Comparison of ENCODE assay signal across 10 cellular contexts in genomic region chr7:74290590-74290950, GRCh38. TPM values are rescaled to one million over a fixed set of nuclear protein-coding genes. Genes with fewer than 3 reads are reported as not detected.
DNase-seq lines count a peak whose midpoint lies in the region; ATAC-seq and TF ChIP-seq lines count a peak whose summit lies in the region.
"Had no signal": no experiment of that assay in that cellular context is flagged by ENCODE, and none has a peak within 500 bp of the region (broad histone marks: within the 10 kb centered on the region; RNA-seq: fewer than 3 reads in every experiment).

No MANE protein-coding gene starts in this region.

- WGBS in suprapubic skin = 5% methylated on average over 8 of the region's 9 CpGs

- peak overlapping the region; percentile 81 for H3K27ac ChIP-seq in suprapubic skin

- no peaks in the 10 kb centered on the region for H3K9me3 Mint-ChIP-seq in activated CD4-positive, alpha-beta T cell treated with anti-CD3 and anti-CD28 coated beads, Interleukin-2, amount 10 ng/mL, durations not matched to agents 24 days and 14 days
- H3K9me3 Mint-ChIP-seq in activated naive CD8-positive, alpha-beta T cell treated with anti-CD3 and anti-CD28 coated beads, Interleukin-2, amount 10 ng/mL, durations not matched to agents 7 days and 5 days = no peaks in the 10 kb centered on the region

- no peak for TF ChIP-seq POLR2A in suprapubic skin (IDR thresholded peaks at IDR 0.05)

- intact Hi-C loops in activated CD4-positive, alpha-beta T cell treated with anti-CD3 and anti-CD28 coated beads, Interleukin-2, amount 10 ng/mL, durations not matched to agents 24 days and 14 days (cut with micrococcal nuclease) = loop anchor here (1.0 kb wide), 1 partner anchor 36 kb away; the partner anchor contains the start of gene RFC2

- H3K9me3 ChIP-seq in suprapubic skin = no peaks in the 10 kb centered on the region

- no peaks in the 10 kb centered on the region for H3K36me3 Mint-ChIP-seq in activated CD4-positive, alpha-beta T cell treated with anti-CD3 and anti-CD28 coated beads, Interleukin-2, amount 10 ng/mL, durations not matched to agents 24 days and 14 days (ENCODE audit: low read depth)
- H3K36me3 Mint-ChIP-seq in activated naive CD8-positive, alpha-beta T cell treated with anti-CD3 and anti-CD28 coated beads, Interleukin-2, amount 10 ng/mL, durations not matched to agents 7 days and 5 days = no peaks in the 10 kb centered on the region

- in situ Hi-C loops in GM13976 (cut with MboI; ENCODE audit: low sequenced_read_pairs, unreplicated experiment) = no loop called here

- H3K4me3 Mint-ChIP-seq in activated CD4-positive, alpha-beta T cell treated with anti-CD3 and anti-CD28 coated beads, Interleukin-2, amount 10 ng/mL, durations not matched to agents 24 days and 14 days = peak overlapping the region; percentile 19
- H3K4me3 Mint-ChIP-seq in activated naive CD8-positive, alpha-beta T cell treated with anti-CD3 and anti-CD28 coated beads, Interleukin-2, amount 10 ng/mL, durations not matched to agents 7 days and 5 days = peak overlapping the region; percentile 47

- DNase-seq in activated CD4-positive, alpha-beta T cell treated with anti-CD3 and anti-CD28 coated beads, Interleukin-2, amount 10 ng/mL, durations not matched to agents 24 days and 14 days = no peak
- no peak for DNase-seq in activated CD4-positive, alpha-beta T cell treated with anti-CD3 and anti-CD28 coated beads for 1 hour
- DNase-seq in activated naive CD8-positive, alpha-beta T cell treated with anti-CD3 and anti-CD28 coated beads, Interleukin-2, amount 10 ng/mL, durations not matched to agents 7 days and 5 days = no peak
- DNase-seq in kidney epithelial cell (ENCODE audit: low read depth) (no peak), suprapubic skin (ENCODE audit: low spot score in 2 of 2) (no peak), GM13976 (ENCODE audit: low spot score) (no peak), AG20443 (ENCODE audit: low spot score) (no peak)
- DNase-seq: foreskin melanocyte, NCI-H2029 treated with DMSO at 0.1 percent for 48 hours had no signal

- no peak for TF ChIP-seq EP300 in suprapubic skin (IDR thresholded peaks at IDR 0.05)

- ATAC-seq in activated naive CD8-positive, alpha-beta T cell treated with anti-CD3 and anti-CD28 coated beads, Interleukin-2, amount 10 ng/mL, durations not matched to agents 7 days and 5 days (ENCODE audit: low read depth) = no peak
- ATAC-seq in HG03108 (IDR thresholded peaks at IDR 0.05; ENCODE audit: unreplicated experiment) = no peak

- peaks cover 17% of the 10 kb centered on the region for H3K4me1 Mint-ChIP-seq in activated CD4-positive, alpha-beta T cell treated with anti-CD3 and anti-CD28 coated beads, Interleukin-2, amount 10 ng/mL, durations not matched to agents 24 days and 14 days
- peaks cover 19% of the 10 kb centered on the region for H3K4me1 Mint-ChIP-seq in activated naive CD8-positive, alpha-beta T cell treated with anti-CD3 and anti-CD28 coated beads, Interleukin-2, amount 10 ng/mL, durations not matched to agents 7 days and 5 days

- peak overlapping the region; percentile 69 for H3K4me3 ChIP-seq in kidney epithelial cell (ENCODE audit: low read depth, low read length)
- peak overlapping the region; percentile 77 for H3K4me3 ChIP-seq in suprapubic skin

- peaks cover 52% of the 10 kb centered on the region for H3K4me1 ChIP-seq in suprapubic skin

- POLR2A ChIA-PET in activated naive CD8-positive, alpha-beta T cell treated with anti-CD3 and anti-CD28 coated beads, Interleukin-2, amount 10 ng/mL, durations not matched to agents 7 days and 5 days (lab: Charles Lee) = interaction anchor here (0.5 to 0.8 kb wide), 2 partner anchors 48 to 210 kb away, joined by 3 to 4 read pairs; no protein-coding TSS in a partner anchor

- H3K36me3 ChIP-seq in kidney epithelial cell (ENCODE audit: control insufficient read depth, insufficient read depth, low read length) (no peaks in the 10 kb centered on the region), suprapubic skin (no peaks in the 10 kb centered on the region)

- H3K27ac Mint-ChIP-seq in activated CD4-positive, alpha-beta T cell treated with anti-CD3 and anti-CD28 coated beads, Interleukin-2, amount 10 ng/mL, durations not matched to agents 24 days and 14 days = no peak overlapping the region
- no peak overlapping the region for H3K27ac Mint-ChIP-seq in activated naive CD8-positive, alpha-beta T cell treated with anti-CD3 and anti-CD28 coated beads, Interleukin-2, amount 10 ng/mL, durations not matched to agents 7 days and 5 days

- peaks cover 31% of the 10 kb centered on the region for H3K27me3 Mint-ChIP-seq in activated CD4-positive, alpha-beta T cell treated with anti-CD3 and anti-CD28 coated beads, Interleukin-2, amount 10 ng/mL, durations not matched to agents 24 days and 14 days
- H3K27me3 Mint-ChIP-seq in activated naive CD8-positive, alpha-beta T cell treated with anti-CD3 and anti-CD28 coated beads, Interleukin-2, amount 10 ng/mL, durations not matched to agents 7 days and 5 days = peaks cover 43% of the 10 kb centered on the region

- no peak for TF ChIP-seq CTCF in kidney epithelial cell (IDR thresholded peaks at IDR 0.05; ENCODE audit: insufficient read depth, low read length, poor library complexity, severe bottlenecking)
- no peak for TF ChIP-seq CTCF in suprapubic skin (IDR thresholded peaks at IDR 0.05)
- no peak for TF ChIP-seq CTCF in GM13976 (IDR thresholded peaks at IDR 0.05; ENCODE audit: borderline replicate concordance, control extremely low read depth, extremely low read depth, insufficient read depth, missing control alignments)

- H3K27me3 ChIP-seq in kidney epithelial cell (ENCODE audit: control insufficient read depth, insufficient read depth, low read length) (no peaks in the 10 kb centered on the region), suprapubic skin (no peaks in the 10 kb centered on the region)

RNA-seq across cellular contexts. Expression of gene CLIP2, which starts 1.4 kb away (rescaled TPM):
- total RNA-seq in activated CD4-positive, alpha-beta T cell treated with anti-CD3 and anti-CD28 coated beads, Interleukin-2, amount 10 ng/mL, durations not matched to agents 24 days and 14 days = 1.2 and 1.4 TPM in 2 replicates
- total RNA-seq in activated naive CD8-positive, alpha-beta T cell treated with anti-CD3 and anti-CD28 coated beads, Interleukin-2, amount 10 ng/mL, durations not matched to agents 7 days and 5 days = 1 to 10 TPM; 3.0 to 3.8 TPM
- total RNA-seq in kidney epithelial cell (46.3 and 54.1 TPM in 2 replicates), suprapubic skin (10 to 100 TPM; 26.9 to 73.6 (median 32.5) TPM)

RNA-seq across cellular contexts. Expression of gene RFC2, which starts 36.4 kb away (rescaled TPM):
- 88.0 and 94.7 TPM in 2 replicates for total RNA-seq in activated CD4-positive, alpha-beta T cell treated with anti-CD3 and anti-CD28 coated beads, Interleukin-2, amount 10 ng/mL, durations not matched to agents 24 days and 14 days
- 10 to 100 TPM; 53.0 to 56.6 TPM for total RNA-seq in activated naive CD8-positive, alpha-beta T cell treated with anti-CD3 and anti-CD28 coated beads, Interleukin-2, amount 10 ng/mL, durations not matched to agents 7 days and 5 days
- total RNA-seq in kidney epithelial cell = 15.7 and 19.9 TPM in 2 replicates
- total RNA-seq in suprapubic skin = 10 to 100 TPM; 15.0 to 17.2 (median 16.4) TPM
